Comparison of ENCODE assay signal across 8 cellular contexts in genomic region chr12:47742253-47742825, GRCh38. TPM values are rescaled to one million over a fixed set of nuclear protein-coding genes. Genes with fewer than 3 reads are reported as not detected.
DNase-seq lines count a peak whose midpoint lies in the region; ATAC-seq, FAIRE-seq and TF ChIP-seq lines count a peak whose summit lies in the region.

No MANE protein-coding gene starts in this region.

- DNase-seq in GM12891 (ENCODE audit: insufficient read length, low spot score) (no peak), NCI-H69 (lab: John Stamatoyannopoulos, UW) (peak; percentile 65), fibroblast of mammary gland (ENCODE audit: low read depth) (peak; percentile 42), sigmoid colon (no peak), midbrain (lab: John Stamatoyannopoulos, UW) (no peak)
- peak; percentile 78 for DNase-seq in activated T-cell treated with anti-CD3 and anti-CD28 coated beads, Interleukin-2, amount 50 U/mL, for 1 hour

- intact Hi-C loops in sigmoid colon (cut with DNase I) = loop anchor here (1.0 kb wide), 1 partner anchor 37 kb away; no protein-coding TSS in a partner anchor

- H3K36me3 ChIP-seq in sigmoid colon = no peaks in the 10 kb centered on the region

- H3K4me1 ChIP-seq in sigmoid colon = peaks cover 0 to 23% (median 15%) of the 10 kb centered on the region in 4 donors

- TF ChIP-seq POLR2A in GM12891 (IDR thresholded peaks at IDR 0.05; ENCODE audit: low read depth, low read length) = no peak
- no peak for TF ChIP-seq POLR2A in sigmoid colon (IDR thresholded peaks at IDR 0.05)

- no peak overlapping the region for H3K27ac ChIP-seq in sigmoid colon

- peak; percentile 92 for FAIRE-seq in GM12891 (lab: Jason Lieb, UNC)

- no peak for TF ChIP-seq EP300 in sigmoid colon (IDR thresholded peaks at IDR 0.05)

- 43 to 70% methylated on average over 7 of the region's 7 CpGs for WGBS in sigmoid colon, 2 donors

- peak; percentile 99 for TF ChIP-seq CTCF in fibroblast of mammary gland (conservative IDR thresholded peaks at IDR 0.05; ENCODE audit: control insufficient read depth, insufficient read depth, low read depth, low read length)
- TF ChIP-seq CTCF in sigmoid colon (IDR thresholded peaks at IDR 0.05) = peak; percentile 91 to 98 (median 96)

- no peaks in the 10 kb centered on the region for H3K9me3 ChIP-seq in sigmoid colon

- H3K4me3 ChIP-seq in fibroblast of mammary gland (ENCODE audit: control insufficient read depth, low read depth, low read length) (no peak overlapping the region), sigmoid colon (no peak overlapping the region)

- no peak for ATAC-seq in GM18502 (IDR thresholded peaks at IDR 0.05; ENCODE audit: poor library complexity, unreplicated experiment)
- no peak for ATAC-seq in GM18511 (IDR thresholded peaks at IDR 0.05; ENCODE audit: unreplicated experiment)

- H3K27me3 ChIP-seq in sigmoid colon = no peaks in the 10 kb centered on the region

TF ChIP-seq in GM12891, 5 proteins besides CTCF, POLR2A, EP300 and RAD21:
- TF ChIP-seq SPI1 (IDR thresholded peaks at IDR 0.05; ENCODE audit: low read depth, low read length) (no peak), POLR2AphosphoS5 (IDR thresholded peaks at IDR 0.05; ENCODE audit: low read depth, low read length) (no peak), PAX5 (IDR thresholded peaks at IDR 0.05; ENCODE audit: insufficient read depth, low read length, severe bottlenecking) (no peak), POU2F2 (IDR thresholded peaks at IDR 0.05; ENCODE audit: low read depth, low read length) (no peak), TAF1 (IDR thresholded peaks at IDR 0.05; ENCODE audit: low read depth, low read length) (no peak)

RNA-seq across cellular contexts. Expression of gene RAPGEF3, which starts 16.3 kb away (rescaled TPM):
- polyA plus RNA-seq in GM12891 (2012; ENCODE audit: low read depth, missing spikeins) = 0.47 TPM
- total RNA-seq in sigmoid colon = 10 to 100 TPM; 13.8 to 36.8 (median 14.6) TPM
- polyA plus RNA-seq in sigmoid colon = 10 to 100 TPM in 1 of 3 donors, 1 to 10 TPM in 2; 3.9 to 16.2 (median 4.2) TPM

RNA-seq across cellular contexts. Expression of gene ENDOU, which starts 17.0 kb away (rescaled TPM):
- polyA plus RNA-seq in GM12891 (2012; ENCODE audit: low read depth, missing spikeins) = 0.12 TPM
- 1 to 10 TPM in 1 of 4 donors, under 1 TPM in 2, not detected in 1; 0.36 to 1.6 (median 0.49) TPM for total RNA-seq in sigmoid colon
- polyA plus RNA-seq in sigmoid colon = under 1 TPM in 1 of 3 donors, not detected in 2; 0.25 TPM

RNA-seq across cellular contexts. Expression of gene SLC48A1, which starts 30.7 kb away (rescaled TPM):
- polyA plus RNA-seq in GM12891 (2012; ENCODE audit: low read depth, missing spikeins) = 1.0 TPM
- total RNA-seq in sigmoid colon = 10 to 100 TPM; 30.3 to 46.6 (median 32.2) TPM
- 10 to 100 TPM in 2 of 3 donors, 1 to 10 TPM in 1; 6.9 to 14.2 (median 12.0) TPM for polyA plus RNA-seq in sigmoid colon

RNA-seq across cellular contexts. Expression of gene RPAP3, which starts 36.5 kb away (rescaled TPM):
- polyA plus RNA-seq in GM12891 (2012; ENCODE audit: low read depth, missing spikeins) = 16.6 TPM
- total RNA-seq in sigmoid colon = 10 to 100 TPM; 21.0 to 29.3 (median 25.6) TPM
- 10 to 100 TPM in 2 of 3 donors, 1 to 10 TPM in 1; 6.7 to 14.5 (median 10.2) TPM for polyA plus RNA-seq in sigmoid colon

Comparison
In these comparisons a context has a peak if more than half of its experiments do, and no peak if none do; other contexts are left out.
1. DNase-seq: peak in NCI-H69 (single experiment), activated T-cell treated with anti-CD3 and anti-CD28 coated beads, Interleukin-2, amount 50 U/mL, for 1 hour (single experiment) and fibroblast of mammary gland (single experiment); none in GM12891 (single experiment), sigmoid colon (single experiment) and midbrain (single experiment).